ENCODE assay signal across 8 cellular contexts in the genomic region with DNA sequence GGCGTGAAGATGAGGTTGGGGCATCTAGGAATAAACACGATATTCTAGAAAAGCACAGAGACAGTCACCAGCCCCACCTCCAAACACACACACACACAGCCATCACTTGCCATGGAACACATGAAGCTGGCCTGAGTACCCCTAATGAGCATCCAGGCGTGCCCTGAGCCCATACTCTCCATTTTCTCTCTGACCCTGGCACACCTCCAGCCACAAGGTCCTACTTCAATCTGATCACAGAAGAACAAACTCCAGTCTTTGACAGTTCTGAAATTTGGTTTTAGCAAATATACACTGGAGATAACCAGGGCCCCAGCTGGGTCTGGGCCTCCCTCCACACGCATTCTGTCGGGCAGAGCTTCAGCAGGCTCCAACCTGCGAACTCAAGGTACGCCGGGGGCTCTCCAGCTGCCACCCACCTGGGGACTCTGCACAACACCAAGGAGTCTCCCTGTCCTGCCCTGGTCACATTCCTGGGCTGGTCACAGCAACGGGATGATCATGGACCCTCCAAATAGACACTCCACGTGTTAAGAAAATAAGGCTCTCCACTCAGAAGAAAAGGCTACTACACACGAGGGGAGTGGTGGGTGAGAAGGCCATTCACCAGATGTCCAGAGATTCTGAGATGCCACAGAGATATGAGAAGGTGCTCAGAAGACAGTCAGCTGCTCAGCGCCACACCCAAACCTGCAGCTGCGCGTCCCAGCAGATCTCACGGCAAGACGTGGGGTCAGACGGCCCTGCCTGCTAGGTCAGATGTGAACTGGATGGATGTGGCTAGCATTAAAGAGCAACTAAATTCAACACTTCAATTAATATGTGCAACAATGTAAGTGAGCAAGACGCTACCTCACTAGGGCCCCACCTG. TPM values are rescaled to one million over a fixed set of nuclear protein-coding genes. Genes with fewer than 3 reads are reported as not detected.
DNase-seq lines count a peak whose midpoint lies in the region; ATAC-seq and TF ChIP-seq lines count a peak whose summit lies in the region.

No MANE protein-coding gene starts in this region.

- no peaks in the 10 kb centered on the region for H3K9me3 ChIP-seq in BLaER1 treated with 17β-estradiol and CSF1 and Interleukin-3, amounts not matched to agents 10 nM and 100 nM (replicated peaks in 1 of 11)
- H3K9me3 ChIP-seq in gastroesophageal sphincter (no peaks in the 10 kb centered on the region), suprapubic skin (no peaks in the 10 kb centered on the region)

- H3K9ac ChIP-seq in BLaER1 treated with 17β-estradiol and CSF1 and Interleukin-3, amounts not matched to agents 10 nM and 100 nM, result peak overlapping the region; percentile 34 to 72 (median 60); a peak in 20 of 22 replicates

- peak overlapping the region; percentile 63 to 78 (median 73) for H3K27ac ChIP-seq in BLaER1 treated with 17β-estradiol and CSF1 and Interleukin-3, amounts not matched to agents 10 nM and 100 nM
- peak overlapping the region in 3 of 4 donors; percentile 72 to 80 (median 75) for H3K27ac ChIP-seq in gastroesophageal sphincter
- peak overlapping the region; percentile 85 for H3K27ac ChIP-seq in suprapubic skin

- H3K9me3 Mint-ChIP-seq in IgD-negative memory B cell, result no peaks in the 10 kb centered on the region

- peak overlapping the region; percentile 91 to 99 (median 98) for H3K27ac Mint-ChIP-seq in IgD-negative memory B cell

- H3K4me1 ChIP-seq in BLaER1 treated with 17β-estradiol and CSF1 and Interleukin-3, amounts not matched to agents 10 nM and 100 nM, result peaks cover 96 to 100% (median 98%) of the 10 kb centered on the region in 10 experiments
- H3K4me1 ChIP-seq in gastroesophageal sphincter, result peaks cover 3 to 98% (median 48%) of the 10 kb centered on the region in 3 donors
- H3K4me1 ChIP-seq in suprapubic skin, result peaks cover 85% of the 10 kb centered on the region

- peak overlapping the region; percentile 70 to 92 (median 82) for H3K4me3 Mint-ChIP-seq in IgD-negative memory B cell

- TF ChIP-seq CTCF in gastroesophageal sphincter (IDR thresholded peaks at IDR 0.05) (no peak), suprapubic skin (IDR thresholded peaks at IDR 0.05) (no peak)

- peaks cover 48 to 95% (median 78%) of the 10 kb centered on the region in 11 experiments; a peak in 21 of 22 replicates for H4K20me1 ChIP-seq in BLaER1 treated with 17β-estradiol and CSF1 and Interleukin-3, amounts not matched to agents 10 nM and 100 nM

- ATAC-seq in GM21423 (IDR thresholded peaks at IDR 0.05; ENCODE audit: unreplicated experiment) (peak; percentile 5), gastroesophageal sphincter (no peak), GM18909 (IDR thresholded peaks at IDR 0.05; ENCODE audit: poor library complexity, unreplicated experiment) (no peak)

- H3K4me2 ChIP-seq in BLaER1 treated with 17β-estradiol and CSF1 and Interleukin-3, amounts not matched to agents 10 nM and 100 nM, result peak overlapping the region; percentile 86 to 99 (median 91)

- H3K27me3 ChIP-seq in BLaER1 treated with 17β-estradiol and CSF1 and Interleukin-3, amounts not matched to agents 10 nM and 100 nM, result no peaks in the 10 kb centered on the region
- H3K27me3 ChIP-seq in gastroesophageal sphincter (no peaks in the 10 kb centered on the region), suprapubic skin (no peaks in the 10 kb centered on the region)

- TF ChIP-seq EP300 in gastroesophageal sphincter (IDR thresholded peaks at IDR 0.05) (no peak), suprapubic skin (IDR thresholded peaks at IDR 0.05) (no peak)

- 81% methylated on average over 3 of the region's 18 CpGs; no CpG with 5 or more reads in 1 of the 2 donors for WGBS in gastroesophageal sphincter (ENCODE audit: low coverage in 1 of 2), 2 donors
- WGBS in suprapubic skin, result 67% methylated on average over 12 of the region's 18 CpGs

- DNase-seq in suprapubic skin (ENCODE audit: low spot score in 2 of 2), result no peak
- no peak for DNase-seq in DMS53 treated with DMSO at 0.1 percent for 48 hours (lab: John Stamatoyannopoulos, UW; ENCODE audit: unreplicated experiment)
- DNase-seq in NCI-H774 (lab: John Stamatoyannopoulos, UW), result no peak

- H3K4me1 Mint-ChIP-seq in IgD-negative memory B cell, result peaks cover 40 to 65% (median 58%) of the 10 kb centered on the region in 3 donors

- H3K36me3 ChIP-seq in BLaER1 treated with 17β-estradiol and CSF1 and Interleukin-3, amounts not matched to agents 10 nM and 100 nM, result peaks cover 0 to 18% (median 3%) of the 10 kb centered on the region in 11 experiments; a peak in 5 of 22 replicates
- H3K36me3 ChIP-seq in gastroesophageal sphincter (no peaks in the 10 kb centered on the region), suprapubic skin (no peaks in the 10 kb centered on the region)

- TF ChIP-seq POLR2A in gastroesophageal sphincter (IDR thresholded peaks at IDR 0.05) (no peak), suprapubic skin (IDR thresholded peaks at IDR 0.05) (no peak)

- peak overlapping the region in 5 of 10 experiments; percentile 3 to 30 (median 10); a peak in 5 of 20 replicates for H3K4me3 ChIP-seq in BLaER1 treated with 17β-estradiol and CSF1 and Interleukin-3, amounts not matched to agents 10 nM and 100 nM
- H3K4me3 ChIP-seq in gastroesophageal sphincter (no peak overlapping the region), suprapubic skin (no peak overlapping the region)

- H3K36me3 Mint-ChIP-seq in IgD-negative memory B cell, result no peaks in the 10 kb centered on the region

- no peaks in the 10 kb centered on the region for H3K27me3 Mint-ChIP-seq in IgD-negative memory B cell

RNA-seq across cellular contexts. Expression of gene PNMA1, which starts 57.0 kb away (rescaled TPM):
- 20.9 TPM for polyA plus RNA-seq in IgD-negative memory B cell
- total RNA-seq in gastroesophageal sphincter (10 to 100 TPM; 41.7 to 95.2 (median 47.6) TPM), suprapubic skin (1 to 10 TPM; 5.2 to 9.8 (median 6.4) TPM)
